13 cellular contexts compared by ENCODE assay signal in genomic region chr4:53943345-53944085, GRCh38.
A peak's percentile ranks its signal among the peaks of the same experiment; 100 is the strongest.
DNase-seq lines count a peak whose midpoint lies in the region; ATAC-seq and TF ChIP-seq lines count a peak whose summit lies in the region.
"Had no signal": no experiment of that assay in that cellular context is flagged by ENCODE, and none has a peak within 500 bp of the region (broad histone marks: within the 10 kb centered on the region; RNA-seq: fewer than 3 reads in every experiment).

No MANE protein-coding gene starts in this region.

- H3K4me3 Mint-ChIP-seq in nephron progenitor cell: no peak overlapping the region
- H3K4me3 Mint-ChIP-seq: CD8-positive, alpha-beta memory T cell; dendritic cell treated with granulocyte-macrophage colony-stimulating factor and Interleukin-4, amounts not matched to agents 40 ng/mL and 50 ng/mL, for 4 days; immature natural killer cell had no signal

- intact Hi-C loops in spleen (cut with DNase I; ENCODE audit: low total_unique reads): no loop called here

- H3K4me1 ChIP-seq in spleen: peaks cover 0 to 10% (median 0%) of the 10 kb centered on the region in 6 donors

- H3K9me3 ChIP-seq in spleen: peaks cover 0 to 22% (median 12%) of the 10 kb centered on the region in 8 donors

- no peak for TF ChIP-seq CTCF in AG10803 (conservative IDR thresholded peaks at IDR 0.05; ENCODE audit: low read length)
- TF ChIP-seq CTCF in spleen (IDR thresholded peaks at IDR 0.05 in 8 of 11, conservative IDR thresholded peaks at IDR 0.05 in 3 of 11): no peak
- TF ChIP-seq CTCF in nephron progenitor cell (IDR thresholded peaks at IDR 0.05): no peak

- no peaks in the 10 kb centered on the region for H3K4me1 Mint-ChIP-seq in nephron progenitor cell
- H3K4me1 Mint-ChIP-seq: CD8-positive, alpha-beta memory T cell; immature natural killer cell had no signal

- H3K27ac ChIP-seq in spleen: no peak overlapping the region

- no peaks in the 10 kb centered on the region for H3K27me3 ChIP-seq in spleen (replicated peaks in 1 of 7)

- H3K27ac Mint-ChIP-seq in nephron progenitor cell: no peak overlapping the region
- H3K27ac Mint-ChIP-seq: CD8-positive, alpha-beta memory T cell; dendritic cell treated with granulocyte-macrophage colony-stimulating factor and Interleukin-4, amounts not matched to agents 40 ng/mL and 50 ng/mL, for 4 days; immature natural killer cell; progenitor cell of endocrine pancreas had no signal

- WGBS in spleen, 5 donors: 75 to 82% (median 79%) methylated on average over 2 of the region's 2 CpGs

- H3K36me3 ChIP-seq in spleen: no peaks in the 10 kb centered on the region

- H3K9me3 Mint-ChIP-seq in nephron progenitor cell: peaks cover 30% of the 10 kb centered on the region
- H3K9me3 Mint-ChIP-seq: dendritic cell treated with granulocyte-macrophage colony-stimulating factor and Interleukin-4, amounts not matched to agents 40 ng/mL and 50 ng/mL, for 4 days had no signal

- peaks cover 12% of the 10 kb centered on the region for H3K27me3 Mint-ChIP-seq in nephron progenitor cell (ENCODE audit: low read depth, poor library complexity)

- ATAC-seq in HG03025 (IDR thresholded peaks at IDR 0.05; ENCODE audit: low FRiP score, unreplicated experiment): no peak

- H3K4me3 ChIP-seq in AG10803 (ENCODE audit: low read length): no peak overlapping the region
- no peak overlapping the region for H3K4me3 ChIP-seq in spleen

- DNase-seq in AG10803 (ENCODE audit: low read depth): peak; percentile 73
- DNase-seq in LoVo (ENCODE audit: low spot score): peak; percentile 91
- DNase-seq in T1000 (lab: John Stamatoyannopoulos, UW): peak; percentile 34
- DNase-seq in glomerular visceral epithelial cell (ENCODE audit: extremely low spot score): peak; percentile 93
- DNase-seq in NCI-H1930 (lab: John Stamatoyannopoulos, UW): no peak
- no peak for DNase-seq in spleen
- no peak for DNase-seq in nephron progenitor cell
- DNase-seq: activated T-cell treated with anti-CD3 and anti-CD28 coated beads for 4 hours; CD8-positive, alpha-beta memory T cell; immature natural killer cell had no signal

- TF ChIP-seq POLR2A in spleen (IDR thresholded peaks at IDR 0.05): no peak

- peaks cover 14% of the 10 kb centered on the region for H3K36me3 Mint-ChIP-seq in nephron progenitor cell (ENCODE audit: low read depth)

Comparison
In these comparisons a context has a peak if more than half of its experiments do, and no peak if none do; other contexts are left out.
1. DNase-seq: peak in AG10803 (single experiment), LoVo (single experiment), T1000 (single experiment) and glomerular visceral epithelial cell (single experiment); none in NCI-H1930 (0 of 2), spleen (single experiment) and nephron progenitor cell (single experiment).